ENCODE assay signal across 13 cellular contexts in the genomic region with DNA sequence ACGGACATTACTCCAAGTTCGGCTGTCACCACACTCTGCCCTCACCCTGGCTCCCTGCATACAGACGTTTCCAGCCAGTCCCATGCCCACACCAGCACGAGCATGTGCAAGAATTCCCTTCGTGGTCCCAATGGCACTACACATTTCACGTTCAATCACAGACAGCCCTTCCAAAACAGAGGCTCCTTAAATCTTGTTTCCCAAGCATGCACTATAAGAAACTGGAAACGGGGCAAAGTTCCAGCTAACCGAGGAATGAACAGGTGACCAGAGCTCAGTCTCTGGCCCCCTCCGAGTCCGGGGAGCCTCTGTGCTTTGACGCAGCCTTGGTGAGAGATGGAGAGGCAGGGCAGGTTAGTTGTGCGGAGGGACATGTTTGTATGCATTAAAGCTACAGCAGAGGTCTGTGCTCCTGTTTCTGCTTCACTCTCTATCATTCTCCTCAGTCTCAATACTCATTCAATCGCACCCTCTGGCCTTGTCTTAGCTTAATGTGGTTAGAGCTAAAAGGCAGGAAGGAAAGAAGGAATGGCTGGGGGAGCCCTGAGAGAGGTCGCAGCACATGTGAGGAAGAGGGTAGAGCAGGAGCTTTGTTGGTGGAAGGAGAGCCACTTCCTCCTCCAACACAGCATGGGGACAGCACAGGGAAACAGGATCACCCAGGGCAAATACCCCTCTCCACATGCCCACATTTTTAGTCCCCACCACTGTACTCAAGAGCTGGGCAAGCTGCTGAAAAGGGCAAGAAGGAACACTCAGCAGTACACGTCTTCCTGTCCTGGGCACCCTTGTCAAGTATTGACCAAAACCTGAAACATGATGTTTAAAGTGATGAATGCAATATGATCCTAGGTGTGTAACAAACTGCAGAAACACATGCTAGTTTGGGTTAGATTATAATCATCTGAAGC. TPM values are rescaled to one million over a fixed set of nuclear protein-coding genes. Genes with fewer than 3 reads are reported as not detected.
A peak's percentile ranks its signal among the peaks of the same experiment; 100 is the strongest.
DNase-seq lines count a peak whose midpoint lies in the region; ATAC-seq and TF ChIP-seq lines count a peak whose summit lies in the region.
"Had no signal": no experiment of that assay in that cellular context is flagged by ENCODE, and none has a peak within 500 bp of the region (broad histone marks: within the 10 kb centered on the region; RNA-seq: fewer than 3 reads in every experiment).

No MANE protein-coding gene starts in this region.

- H3K27me3 ChIP-seq in hepatocyte: no peaks in the 10 kb centered on the region

- no peaks in the 10 kb centered on the region for H3K79me2 ChIP-seq in hepatocyte

- no peaks in the 10 kb centered on the region for H4K20me1 ChIP-seq in hepatocyte (ENCODE audit: insufficient read depth, poor library complexity, severe bottlenecking)

- H3K4me3 Mint-ChIP-seq in stimulated activated naive CD8-positive, alpha-beta T cell treated with anti-CD3 and anti-CD28 coated beads, Interleukin-15, Interleukin-2, amounts not matched to agents 100 ng/mL and 50 ng/mL, for 24 hours: peak overlapping the region; percentile 40
- H3K4me3 Mint-ChIP-seq in activated naive CD8-positive, alpha-beta T cell: peak overlapping the region; percentile 73
- H3K4me3 Mint-ChIP-seq in memory B cell: no peak overlapping the region

- H3K27ac ChIP-seq in hepatocyte: no peak overlapping the region
- H3K27ac ChIP-seq: C4-2B had no signal

- ATAC-seq in stimulated activated naive CD8-positive, alpha-beta T cell treated with anti-CD3 and anti-CD28 coated beads, Interleukin-15, Interleukin-2, amounts not matched to agents 100 U/mL and 50 U/mL, for 24 hours: no peak
- no peak for ATAC-seq in memory B cell (ENCODE audit: low read depth)
- ATAC-seq in HG03342 (IDR thresholded peaks at IDR 0.05; ENCODE audit: unreplicated experiment): no peak

- no peak for TF ChIP-seq CTCF in hepatocyte (IDR thresholded peaks at IDR 0.05; ENCODE audit: poor library complexity)

- no peak overlapping the region for H3K4me2 ChIP-seq in hepatocyte

- H3K9me3 Mint-ChIP-seq in stimulated activated naive CD8-positive, alpha-beta T cell treated with anti-CD3 and anti-CD28 coated beads, Interleukin-15, Interleukin-2, amounts not matched to agents 100 ng/mL and 50 ng/mL, for 24 hours: no peaks in the 10 kb centered on the region
- H3K9me3 Mint-ChIP-seq in activated naive CD8-positive, alpha-beta T cell (ENCODE audit: low read depth): no peaks in the 10 kb centered on the region
- H3K9me3 Mint-ChIP-seq in memory B cell: no peaks in the 10 kb centered on the region

- no peaks in the 10 kb centered on the region for H3K9me3 ChIP-seq in hepatocyte (ENCODE audit: low read depth)
- H3K9me3 ChIP-seq: HAP-1 had no signal

- H2AFZ ChIP-seq in hepatocyte: no peak overlapping the region

- no peaks in the 10 kb centered on the region for H3K9me2 ChIP-seq in hepatocyte (replicated peaks; ENCODE audit: insufficient read depth)

- no peaks in the 10 kb centered on the region for H3K36me3 ChIP-seq in hepatocyte (replicated peaks; ENCODE audit: insufficient read depth, low read depth)

- peaks cover 39% of the 10 kb centered on the region for H3K36me3 Mint-ChIP-seq in stimulated activated naive CD8-positive, alpha-beta T cell treated with anti-CD3 and anti-CD28 coated beads, Interleukin-15, Interleukin-2, amounts not matched to agents 100 ng/mL and 50 ng/mL, for 24 hours (ENCODE audit: low read depth)
- peaks cover 2% of the 10 kb centered on the region for H3K36me3 Mint-ChIP-seq in activated naive CD8-positive, alpha-beta T cell
- peaks cover 28% of the 10 kb centered on the region for H3K36me3 Mint-ChIP-seq in memory B cell

- DNase-seq in stimulated activated naive CD8-positive, alpha-beta T cell treated with anti-CD3 and anti-CD28 coated beads, Interleukin-15, Interleukin-2, amounts not matched to agents 100 U/mL and 50 U/mL, for 24 hours: no peak
- DNase-seq in memory B cell (ENCODE audit: low spot score in 2 of 2) (no peak), hepatocyte (ENCODE audit: low spot score) (no peak), NCI-H69 (lab: John Stamatoyannopoulos, UW) (no peak), NCI-H345 (lab: John Stamatoyannopoulos, UW) (no peak)
- DNase-seq: aorta, NCI-H226, nucleus accumbens had no signal

- no peaks in the 10 kb centered on the region for H3K27me3 Mint-ChIP-seq in stimulated activated naive CD8-positive, alpha-beta T cell treated with anti-CD3 and anti-CD28 coated beads, Interleukin-15, Interleukin-2, amounts not matched to agents 100 ng/mL and 50 ng/mL, for 24 hours
- no peaks in the 10 kb centered on the region for H3K27me3 Mint-ChIP-seq in activated naive CD8-positive, alpha-beta T cell
- no peaks in the 10 kb centered on the region for H3K27me3 Mint-ChIP-seq in memory B cell

- no peak overlapping the region for H3K4me3 ChIP-seq in hepatocyte
- H3K4me3 ChIP-seq: HAP-1 had no signal

- WGBS in hepatocyte (ENCODE audit: low lambda C conversion rate, missing lambda C conversion rate): 92% methylated on average over 15 of the region's 15 CpGs

- H3K27ac Mint-ChIP-seq in stimulated activated naive CD8-positive, alpha-beta T cell treated with anti-CD3 and anti-CD28 coated beads, Interleukin-15, Interleukin-2, amounts not matched to agents 100 ng/mL and 50 ng/mL, for 24 hours: peak overlapping the region; percentile 69
- peak overlapping the region; percentile 91 for H3K27ac Mint-ChIP-seq in activated naive CD8-positive, alpha-beta T cell
- H3K27ac Mint-ChIP-seq in memory B cell: peak overlapping the region; percentile 59

- H3K4me1 ChIP-seq in hepatocyte (ENCODE audit: insufficient read depth): no peaks in the 10 kb centered on the region
- H3K4me1 ChIP-seq: HAP-1 had no signal

- H3K4me1 Mint-ChIP-seq in stimulated activated naive CD8-positive, alpha-beta T cell treated with anti-CD3 and anti-CD28 coated beads, Interleukin-15, Interleukin-2, amounts not matched to agents 100 ng/mL and 50 ng/mL, for 24 hours (ENCODE audit: low read depth): peaks cover 58% of the 10 kb centered on the region
- H3K4me1 Mint-ChIP-seq in activated naive CD8-positive, alpha-beta T cell (ENCODE audit: low read depth): peaks cover 47% of the 10 kb centered on the region
- peaks cover 42% of the 10 kb centered on the region for H3K4me1 Mint-ChIP-seq in memory B cell

RNA-seq across cellular contexts. Expression of a gene that starts 12.2 kb away (rescaled TPM):
- total RNA-seq in hepatocyte: 0.37 and 0.72 TPM in 2 replicates
- polyA plus RNA-seq in hepatocyte: 1.5 and 1.8 TPM in 2 replicates

RNA-seq across cellular contexts. Expression of a gene that starts 48.1 kb away (rescaled TPM):
- 69.7 and 70.1 TPM in 2 replicates for total RNA-seq in hepatocyte
- 54.4 and 59.6 TPM in 2 replicates for polyA plus RNA-seq in hepatocyte
